8 cellular contexts compared by ENCODE assay signal in genomic region chr11:61967177-61967923, GRCh38. TPM values are rescaled to one million over a fixed set of nuclear protein-coding genes. Genes with fewer than 3 reads are reported as not detected.
DNase-seq lines count a peak whose midpoint lies in the region; ATAC-seq and TF ChIP-seq lines count a peak whose summit lies in the region.

Gene FTH1 (minus strand): TSS chr11:61967634. CDS start chr11:61967425, 209 bp downstream.

- H2AK5ac ChIP-seq in IMR-90 (ENCODE audit: low read depth, low read length), result peak within 1 kb of the TSS; percentile 98

- H3K27ac ChIP-seq in IMR-90 (ENCODE audit: insufficient read depth, low read length), result peak within 1 kb of the TSS; percentile 96
- H3K27ac ChIP-seq in PC-3 (ENCODE audit: low read length), result peak within 1 kb of the TSS; percentile 88

- peak within 1 kb of the TSS; percentile 99 for H3K56ac ChIP-seq in IMR-90 (ENCODE audit: extremely low read depth, insufficient read depth, low read length)

- peak within 1 kb of the TSS; percentile 90; the same call in 2 of the 3 replicates for H2BK15ac ChIP-seq in IMR-90 (ENCODE audit: low read depth, low read length)

- H4K8ac ChIP-seq in IMR-90 (ENCODE audit: low read depth in 2 of 2, low read length in 2 of 2), result peak within 1 kb of the TSS; percentile 90 to 95

- H2AK9ac ChIP-seq in IMR-90 (replicated peaks; ENCODE audit: low read depth, low read length, poor library complexity), result peak within 1 kb of the TSS; percentile 99

- in situ Hi-C loops in Caki2 (cut with HindIII; ENCODE audit: low pct_unique_long_range_greater_than_20kb, low sequenced_read_pairs) (no loop called here), IMR-90 (cut with MboI; ENCODE audit: low sequenced_read_pairs) (loop anchor here (10.0 kb wide), 1 partner anchor 57 kb away; no protein-coding TSS in a partner anchor)

- H3K9me3 ChIP-seq in IMR-90 (ENCODE audit: control insufficient read depth, insufficient read depth, low read length) (no peaks in the 10 kb centered on the region), PC-3 (ENCODE audit: low read length) (no peaks in the 10 kb centered on the region), mucosa of stomach (ENCODE audit: control insufficient read depth, low read length) (no peaks in the 10 kb centered on the region)

- H3K9ac ChIP-seq in IMR-90 (ENCODE audit: low read depth, low read length), result peak within 1 kb of the TSS; percentile 98
- H3K9ac ChIP-seq in PC-3 (ENCODE audit: low read length), result peak within 1 kb of the TSS; percentile 96
- peak within 1 kb of the TSS; percentile 99 for H3K9ac ChIP-seq in mucosa of stomach (ENCODE audit: low read length)

- POLR2A ChIA-PET in IMR-90 (lab: Charles Lee; ENCODE audit: unreplicated experiment) (interaction anchor here (0.5 to 1.4 kb wide), 3 partner anchors 12 to 142 kb away, joined by 4 to 8 read pairs (median 7); no protein-coding TSS in a partner anchor), PC-3 (lab: Charles Lee; ENCODE audit: unreplicated experiment) (interaction anchor here (0.6 to 1.7 kb wide), 10 partner anchors 20 to 150 kb away, joined by 3 to 11 read pairs (median 8); partner anchors contain the start of gene FADS1)

- H4K91ac ChIP-seq in IMR-90 (ENCODE audit: insufficient read depth, low read depth, low read length), result peak within 1 kb of the TSS; percentile 99

- intact Hi-C loops in IMR-90 (cut with micrococcal nuclease) (loop anchor here (1.0 to 2.0 kb wide), 4 partner anchors 58 to 170 kb away; no protein-coding TSS in a partner anchor), PC-3 (cut with micrococcal nuclease) (loop anchor here (1.0 kb wide), 2 partner anchors 58 to 78 kb away; no protein-coding TSS in a partner anchor)

- DNase-seq in Caki2 (ENCODE audit: low read depth) (peak; percentile 89), IMR-90 (peak; percentile 88), PC-3 (peak; percentile 96), erythroblast (lab: John Stamatoyannopoulos, UW) (peak; percentile 94 to 98)
- peak; percentile 92 for DNase-seq in activated T-cell treated with anti-CD3 and anti-CD28 coated beads, Interleukin-2, amount 50 U/mL, for 1 hour
- DNase-seq in stimulated activated CD8-positive, alpha-beta memory T cell treated with anti-CD3 and anti-CD28 coated beads, Interleukin-7, amount 100 ng/mL, for 1 hour (ENCODE audit: low read depth in 2 of 2), result peak; percentile 79 to 80

- H3K9me2 ChIP-seq in PC-3 (replicated peaks; ENCODE audit: low read length), result no peaks in the 10 kb centered on the region

- WGBS in IMR-90 (ENCODE audit: extremely low coverage in 2 of 2, insufficient read length in 1 of 2), 2 experiments, result 0% methylated on average over 7 of the region's 89 CpGs; no CpG with 5 or more reads in 1 of the 2 experiments

- peaks cover 15 to 68% of the 10 kb centered on the region in 2 experiments for H3K79me1 ChIP-seq in IMR-90 (ENCODE audit: low read depth in 1 of 2, low read length in 2 of 2)

- peak within 1 kb of the TSS; percentile 89 for H2AFZ ChIP-seq in IMR-90 (replicated peaks; ENCODE audit: low read length, poor library complexity)
- peak within 1 kb of the TSS; percentile 67 for H2AFZ ChIP-seq in PC-3 (ENCODE audit: low read length)

- peak; percentile 98 for TF ChIP-seq POLR2A in IMR-90 (IDR thresholded peaks at IDR 0.05; ENCODE audit: low read depth, low read length)
- peak; percentile 90 for TF ChIP-seq POLR2A in erythroblast (IDR thresholded peaks at IDR 0.05; ENCODE audit: low read length)

- peak within 1 kb of the TSS; percentile 87 for H4K5ac ChIP-seq in IMR-90 (ENCODE audit: low read depth, low read length)

- H3K27me3 ChIP-seq in IMR-90 (ENCODE audit: control insufficient read depth, insufficient read depth, low read length) (no peaks in the 10 kb centered on the region), PC-3 (ENCODE audit: low read length) (no peaks in the 10 kb centered on the region), mucosa of stomach (ENCODE audit: control insufficient read depth, insufficient read depth, low read length) (no peaks in the 10 kb centered on the region)

- peak within 1 kb of the TSS; percentile 100 for H3K14ac ChIP-seq in IMR-90 (replicated peaks; ENCODE audit: low read depth, low read length)

- CTCF ChIA-PET in IMR-90 (lab: Yijun Ruan, JAX), result interaction anchor here (0.7 to 3.3 kb wide), 4 partner anchors 12 to 114 kb away, joined by 3 to 15 read pairs (median 4); no protein-coding TSS in a partner anchor
- CTCF ChIA-PET in PC-3 (lab: Charles Lee), result interaction anchor here (1.9 kb wide), 1 partner anchor 115 kb away, joined by 7 read pairs; no protein-coding TSS in a partner anchor

- H3F3A ChIP-seq in PC-3 (ENCODE audit: low read length, unreplicated experiment), result peaks cover 10% of the 10 kb centered on the region

- dilution Hi-C loops in IMR-90 (cut with HindIII; ENCODE audit: low sequenced_read_pairs, unreplicated experiment), result no loop called here

- BruUV-seq in IMR-90 (replicated peaks; lab: Mats Ljungman, UMichigan) (no TSS peak), PC-3 (replicated peaks; lab: Mats Ljungman, UMichigan) (no TSS peak)

- H3K79me2 ChIP-seq in PC-3 (ENCODE audit: low read length), result peaks cover 64% of the 10 kb centered on the region

- H3K4me3 ChIP-seq in IMR-90 (ENCODE audit: insufficient read depth, low read depth, low read length) (peak within 1 kb of the TSS; percentile 93), PC-3 (ENCODE audit: low read length) (peak within 1 kb of the TSS; percentile 95), mucosa of stomach (ENCODE audit: low read length) (peak within 1 kb of the TSS; percentile 96)

- H3K18ac ChIP-seq in IMR-90 (ENCODE audit: low read depth, low read length), result peak within 1 kb of the TSS; percentile 85

- H2BK120ac ChIP-seq in IMR-90 (ENCODE audit: low read depth, low read length), result peak within 1 kb of the TSS; percentile 93

- H2BK5ac ChIP-seq in IMR-90 (ENCODE audit: low read depth, low read length, poor library complexity, severe bottlenecking), result peak within 1 kb of the TSS; percentile 82

- H3K4me2 ChIP-seq in IMR-90 (ENCODE audit: low read depth, low read length) (peak within 1 kb of the TSS; percentile 90), PC-3 (ENCODE audit: low read length) (peak within 1 kb of the TSS; percentile 93)

- ATAC-seq in GM21515 (IDR thresholded peaks at IDR 0.05; ENCODE audit: unreplicated experiment) (peak; percentile 49), IMR-90 (ENCODE audit: low read depth) (peak; percentile 70), PC-3 (peak; percentile 36)

- TF ChIP-seq CTCF in IMR-90 (conservative IDR thresholded peaks at IDR 0.05; ENCODE audit: low read depth, low read length) (no peak), PC-3 (conservative IDR thresholded peaks at IDR 0.05; ENCODE audit: low read depth, low read length) (no peak)

- H3K4me1 ChIP-seq in IMR-90 (ENCODE audit: control insufficient read depth, insufficient read depth, low read length) (peaks cover 19% of the 10 kb centered on the region), PC-3 (ENCODE audit: insufficient read depth, low read length) (peaks cover 53% of the 10 kb centered on the region), mucosa of stomach (ENCODE audit: control insufficient read depth, insufficient read depth, low read length) (peaks cover 46% of the 10 kb centered on the region)

- H3K36me3 ChIP-seq in IMR-90 (ENCODE audit: control insufficient read depth, insufficient read depth, low read length) (peaks cover 31% of the 10 kb centered on the region), PC-3 (ENCODE audit: low read depth, low read length) (peaks cover 32% of the 10 kb centered on the region), mucosa of stomach (ENCODE audit: control insufficient read depth, insufficient read depth, low read length) (no peaks in the 10 kb centered on the region)

- H4K20me1 ChIP-seq in IMR-90 (ENCODE audit: insufficient read depth, low read length) (peaks cover 50% of the 10 kb centered on the region), PC-3 (ENCODE audit: low read length) (peaks cover 33% of the 10 kb centered on the region)

- TF ChIP-seq RAD21 in IMR-90 (IDR thresholded peaks at IDR 0.05; ENCODE audit: low read length), result no peak

- peak within 1 kb of the TSS; percentile 99 for H3K4ac ChIP-seq in IMR-90 (ENCODE audit: low read depth, low read length)

- H3K23ac ChIP-seq in IMR-90 (ENCODE audit: low read depth, low read length), result peak within 1 kb of the TSS; percentile 100

- peak within 1 kb of the TSS; percentile 88 for H2BK20ac ChIP-seq in IMR-90 (ENCODE audit: low read depth, low read length)

- H3K9me1 ChIP-seq in IMR-90 (ENCODE audit: insufficient read depth, low read length), result peaks cover 27% of the 10 kb centered on the region

TF ChIP-seq in IMR-90, 13 proteins besides CTCF, POLR2A, EP300 and RAD21:
- TF ChIP-seq NFE2L2 (IDR thresholded peaks at IDR 0.05; ENCODE audit: low read depth, low read length), result no peak
- TF ChIP-seq USF2 (IDR thresholded peaks at IDR 0.05; ENCODE audit: low read depth, low read length), result 0 out of 2 replicates have a peak, but pooled peaks have one; percentile 13
- TF ChIP-seq MAZ (IDR thresholded peaks at IDR 0.05; ENCODE audit: borderline replicate concordance, low read depth, low read length), result peak; percentile 97
TF ChIP-seq in IMR-90: peak in this region for 2.

RNA-seq across cellular contexts. Expression of gene FTH1, which starts in this region (rescaled TPM):
- total RNA-seq in Caki2 (2014; rRNA removed; shearing (Covaris generic); ENCODE audit: low replicate concordance), result 2,721 and 2,840 TPM in 2 replicates
- 344 and 385 TPM in 2 replicates for total RNA-seq in IMR-90 (2012; rRNA removed)
- polyA plus RNA-seq in IMR-90 (2012; rRNA removed), result 2,453 and 2,516 TPM in 2 replicates
- 1,842 and 5,333 TPM in 2 replicates for polyA plus RNA-seq in IMR-90 (2012; cell fraction: cytosol; rRNA removed)
- 767 and 934 TPM in 2 replicates for polyA plus RNA-seq in IMR-90 (2012; cell fraction: nucleus; rRNA removed; ENCODE audit: low replicate concordance)
- 1,927 and 1,937 TPM in 2 replicates for total RNA-seq in PC-3 (2014; rRNA removed)

Comparison
In these comparisons a context has a peak if more than half of its experiments do, and no peak if none do; other contexts are left out.
1. Peak in every context shown above with its lines: DNase-seq, ATAC-seq, H3K4me3 ChIP-seq and H3K27ac ChIP-seq.